In the genomic region with DNA sequence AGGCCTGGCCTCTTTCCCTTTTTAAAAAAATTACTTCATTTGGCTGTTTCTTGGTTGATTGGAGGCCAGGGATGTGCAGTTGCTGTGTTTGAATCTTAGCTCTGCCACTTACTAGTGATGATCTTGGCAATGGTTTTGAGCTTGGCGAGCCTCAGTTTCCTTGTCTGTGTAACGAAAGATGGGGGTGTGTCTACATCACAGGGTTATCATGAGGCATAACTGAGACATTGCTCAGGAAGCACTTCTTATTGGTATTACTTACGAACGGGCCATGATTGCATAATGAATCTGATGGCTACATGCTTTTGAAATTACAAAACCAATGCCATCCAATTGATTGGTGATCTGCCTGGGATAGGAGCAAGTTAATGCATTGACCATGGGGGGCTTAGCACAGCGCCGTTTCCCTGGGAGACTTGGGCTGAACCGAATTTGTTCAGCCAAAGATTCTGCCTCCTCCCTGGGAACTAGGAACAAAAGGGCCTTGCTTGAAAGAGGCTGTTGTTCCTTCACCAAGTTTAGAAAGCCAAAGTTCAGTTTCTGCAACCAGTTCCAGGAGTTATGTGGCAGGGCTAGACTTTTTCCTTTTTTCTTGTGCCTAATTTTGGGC, we compare ENCODE assay signal across 16 cellular contexts. TPM values are rescaled to one million over a fixed set of nuclear protein-coding genes. Genes with fewer than 3 reads are reported as not detected.
A peak's percentile ranks its signal among the peaks of the same experiment; 100 is the strongest.
DNase-seq lines count a peak whose midpoint lies in the region; ATAC-seq, FAIRE-seq and TF ChIP-seq lines count a peak whose summit lies in the region.
"Had no signal": no experiment of that assay in that cellular context is flagged by ENCODE, and none has a peak within 500 bp of the region (broad histone marks: within the 10 kb centered on the region; RNA-seq: fewer than 3 reads in every experiment).

No MANE protein-coding gene starts in this region.

- H3K36me3 ChIP-seq in Panc1 (ENCODE audit: control insufficient read depth, insufficient read depth, low read length) = no peaks in the 10 kb centered on the region
- H3K36me3 ChIP-seq: gastrocnemius medialis had no signal

- H3K9me3 Mint-ChIP-seq in stimulated activated effector memory CD8-positive, alpha-beta T cell treated with anti-CD3 and anti-CD28 coated beads, Interleukin-12 subunit alpha, Interleukin-12 subunit beta, amount 100 ng/mL, for 72 hours = no peaks in the 10 kb centered on the region
- H3K9me3 Mint-ChIP-seq: activated T-helper 1 cell treated with anti-CD3 and anti-CD28 coated beads, Interleukin-12 subunit alpha, Interleukin-12 subunit beta, Interleukin-2, Interleukin-4 antibody, amounts not matched to agents 30 ng/mL and 10 ng/mL and 1 ng/mL, durations not matched to agents 14 hours and 24 hours and 36 hours; stimulated activated naive CD8-positive, alpha-beta T cell treated with anti-CD3 and anti-CD28 coated beads, Interleukin-15, Interleukin-2, amounts not matched to agents 100 ng/mL and 50 ng/mL, for 24 hours had no signal

- in situ Hi-C loops in Panc1 (cut with HindIII; ENCODE audit: low pct_unique_long_range_greater_than_20kb, low sequenced_read_pairs) = no loop called here

- ATAC-seq in Panc1 (no peak), HG02938 (IDR thresholded peaks at IDR 0.05; ENCODE audit: unreplicated experiment) (no peak)
- no peak for ATAC-seq in stimulated activated effector memory CD8-positive, alpha-beta T cell treated with anti-CD3 and anti-CD28 coated beads, Interleukin-12 subunit alpha, Interleukin-12 subunit beta, amount 100 ng/mL, for 72 hours
- ATAC-seq: gastrocnemius medialis, Right ventricle myocardium inferior had no signal

- peaks cover 9% of the 10 kb centered on the region for H3K4me1 ChIP-seq in Panc1 (ENCODE audit: control insufficient read depth, insufficient read depth, low read length)
- H3K4me1 ChIP-seq: gastrocnemius medialis had no signal

- intact Hi-C loops in Panc1 (cut with micrococcal nuclease; ENCODE audit: unreplicated experiment) = no loop called here

- DNase-seq in NOMO-1 treated with DMSO at 0.1 percent for 48 hours (lab: John Stamatoyannopoulos, UW; ENCODE audit: unreplicated experiment) = peak; percentile 27
- DNase-seq in NOMO-1 treated with dmso at 0.1 percent for 144 hours (lab: John Stamatoyannopoulos, UW; ENCODE audit: unreplicated experiment) = no peak
- no peak for DNase-seq in Panc1 (ENCODE audit: low read depth, low spot score)
- DNase-seq in fibroblast of mammary gland (ENCODE audit: low read depth) = peak; percentile 48
- DNase-seq in stimulated activated effector memory CD8-positive, alpha-beta T cell treated with anti-CD3 and anti-CD28 coated beads, Interleukin-12 subunit alpha, Interleukin-12 subunit beta, amount 100 ng/mL, for 72 hours (ENCODE audit: low spot score in 2 of 2) = no peak
- no peak for DNase-seq in putamen (ENCODE audit: low spot score)
- DNase-seq in frontal cortex (ENCODE audit: low spot score in 2 of 2) = no peak
- DNase-seq: DMS53, gastrocnemius medialis, Karpas-422, NCI-H345 had no signal

- no TSS peak for BruUV-seq in Panc1 (replicated peaks; lab: Mats Ljungman, UMichigan)

- POLR2A ChIA-PET in Panc1 (lab: Charles Lee) = no interaction called here

- H3K4me1 Mint-ChIP-seq in stimulated activated effector memory CD8-positive, alpha-beta T cell treated with anti-CD3 and anti-CD28 coated beads, Interleukin-12 subunit alpha, Interleukin-12 subunit beta, amount 100 ng/mL, for 72 hours = peaks cover 77% of the 10 kb centered on the region

- no peaks in the 10 kb centered on the region for H3K27me3 ChIP-seq in Panc1 (ENCODE audit: control insufficient read depth, insufficient read depth, low read length)
- H3K27me3 ChIP-seq: gastrocnemius medialis had no signal

- CTCF ChIA-PET in Panc1 (lab: Charles Lee) = no interaction called here

- H3K4me3 ChIP-seq in Panc1 (ENCODE audit: low read depth in 2 of 2, low read length in 2 of 2) (no peak overlapping the region), fibroblast of mammary gland (ENCODE audit: control insufficient read depth, low read depth, low read length) (no peak overlapping the region)
- H3K4me3 ChIP-seq: gastrocnemius medialis had no signal

- H3K27ac Mint-ChIP-seq in stimulated activated effector memory CD8-positive, alpha-beta T cell treated with anti-CD3 and anti-CD28 coated beads, Interleukin-12 subunit alpha, Interleukin-12 subunit beta, amount 100 ng/mL, for 72 hours = peak overlapping the region; percentile 85
- H3K27ac Mint-ChIP-seq: activated T-helper 1 cell treated with anti-CD3 and anti-CD28 coated beads, Interleukin-12 subunit alpha, Interleukin-12 subunit beta, Interleukin-2, Interleukin-4 antibody, amounts not matched to agents 30 ng/mL and 10 ng/mL and 1 ng/mL, durations not matched to agents 14 hours and 24 hours and 36 hours; stimulated activated naive CD8-positive, alpha-beta T cell treated with anti-CD3 and anti-CD28 coated beads, Interleukin-15, Interleukin-2, amounts not matched to agents 100 ng/mL and 50 ng/mL, for 24 hours had no signal

- no peak for FAIRE-seq in frontal cortex (lab: Jason Lieb, UNC)

- TF ChIP-seq CTCF in Panc1 (IDR thresholded peaks at IDR 0.05) (no peak), fibroblast of mammary gland (conservative IDR thresholded peaks at IDR 0.05; ENCODE audit: control insufficient read depth, insufficient read depth, low read depth, low read length) (no peak)

- peak overlapping the region; percentile 34; the same call in 1 of the 2 replicates for H3K27ac ChIP-seq in Panc1 (ENCODE audit: low read length)
- H3K27ac ChIP-seq: 22Rv1, gastrocnemius medialis had no signal

- peaks cover 6% of the 10 kb centered on the region for H3K36me3 Mint-ChIP-seq in stimulated activated effector memory CD8-positive, alpha-beta T cell treated with anti-CD3 and anti-CD28 coated beads, Interleukin-12 subunit alpha, Interleukin-12 subunit beta, amount 100 ng/mL, for 72 hours

- H3K4me3 Mint-ChIP-seq in stimulated activated effector memory CD8-positive, alpha-beta T cell treated with anti-CD3 and anti-CD28 coated beads, Interleukin-12 subunit alpha, Interleukin-12 subunit beta, amount 100 ng/mL, for 72 hours = no peak overlapping the region
- H3K4me3 Mint-ChIP-seq: activated T-helper 1 cell treated with anti-CD3 and anti-CD28 coated beads, Interleukin-12 subunit alpha, Interleukin-12 subunit beta, Interleukin-2, Interleukin-4 antibody, amounts not matched to agents 30 ng/mL and 10 ng/mL and 1 ng/mL, durations not matched to agents 14 hours and 24 hours and 36 hours; stimulated activated naive CD8-positive, alpha-beta T cell treated with anti-CD3 and anti-CD28 coated beads, Interleukin-15, Interleukin-2, amounts not matched to agents 100 ng/mL and 50 ng/mL, for 24 hours had no signal

- H3K9me3 ChIP-seq in Panc1 (ENCODE audit: control insufficient read depth, insufficient read depth, low read depth, low read length) = no peaks in the 10 kb centered on the region
- H3K9me3 ChIP-seq: gastrocnemius medialis had no signal

RNA-seq across cellular contexts. Expression of gene CMIP, which starts 21.8 kb away (rescaled TPM):
- 49.7 TPM for total RNA-seq in Panc1 (2021; ENCODE audit: unreplicated experiment)
- polyA plus RNA-seq in Panc1 (2012; ENCODE audit: insufficient read length) = 32.8 TPM
- 18.8 TPM for total RNA-seq in frontal cortex

Comparison
In these comparisons a context has a peak if more than half of its experiments do, and no peak if none do; other contexts are left out.
1. DNase-seq: peak in NOMO-1 treated with DMSO at 0.1 percent for 48 hours (single experiment) and fibroblast of mammary gland (single experiment); none in NOMO-1 treated with dmso at 0.1 percent for 144 hours (single experiment), Panc1 (single experiment), stimulated activated effector memory CD8-positive, alpha-beta T cell treated with anti-CD3 and anti-CD28 coated beads, Interleukin-12 subunit alpha, Interleukin-12 subunit beta, amount 100 ng/mL, for 72 hours (0 of 2), putamen (single experiment) and frontal cortex (0 of 2).